Comparison of ENCODE assay signal across 1 cellular context in the genomic region with DNA sequence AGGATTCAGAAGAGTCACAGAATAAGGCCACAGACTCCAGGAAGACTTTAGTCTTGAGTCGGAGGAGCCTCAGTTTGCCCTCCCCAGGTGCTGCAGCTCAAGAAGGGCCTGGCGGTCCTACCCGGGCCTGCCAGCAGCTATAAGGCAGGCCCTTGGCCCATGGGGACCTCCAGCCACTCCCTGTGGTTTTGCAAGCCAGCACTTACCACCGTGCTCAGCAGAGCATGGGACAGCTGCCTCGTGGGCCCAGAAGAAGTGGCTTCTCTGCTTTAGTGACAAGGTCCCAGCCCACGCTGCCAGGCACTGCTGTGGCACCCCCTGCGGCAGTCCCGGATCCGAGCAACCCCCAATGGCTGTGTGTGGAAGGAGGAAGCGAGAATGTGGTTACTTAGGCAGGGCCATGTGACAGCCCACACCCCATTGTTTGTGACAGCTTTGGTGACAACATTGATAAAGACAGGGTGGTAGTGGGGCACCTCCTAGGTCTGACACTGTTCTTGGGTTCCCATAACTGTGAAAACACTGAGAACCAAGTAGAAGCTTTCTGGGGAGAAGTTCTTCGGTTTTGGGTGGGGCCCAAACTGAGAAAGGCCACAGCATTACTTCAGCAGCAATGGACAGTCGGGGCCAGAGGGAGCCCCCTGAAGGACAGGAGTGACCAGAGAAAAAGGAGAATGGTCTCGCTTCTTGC.
TF ChIP-seq lines count a peak whose summit lies in the region.

A gene with protein sequence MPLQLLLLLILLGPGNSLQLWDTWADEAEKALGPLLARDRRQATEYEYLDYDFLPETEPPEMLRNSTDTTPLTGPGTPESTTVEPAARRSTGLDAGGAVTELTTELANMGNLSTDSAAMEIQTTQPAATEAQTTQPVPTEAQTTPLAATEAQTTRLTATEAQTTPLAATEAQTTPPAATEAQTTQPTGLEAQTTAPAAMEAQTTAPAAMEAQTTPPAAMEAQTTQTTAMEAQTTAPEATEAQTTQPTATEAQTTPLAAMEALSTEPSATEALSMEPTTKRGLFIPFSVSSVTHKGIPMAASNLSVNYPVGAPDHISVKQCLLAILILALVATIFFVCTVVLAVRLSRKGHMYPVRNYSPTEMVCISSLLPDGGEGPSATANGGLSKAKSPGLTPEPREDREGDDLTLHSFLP (minus strand): TSS at position 361 of the 691 bp plus-strand sequence. CDS start 9,587 bp downstream, outside the sequence.

TF ChIP-seq in GM23338, 12 proteins besides CTCF, POLR2A, EP300 and RAD21 (continued from another document):
- TF ChIP-seq, protein P1, sequence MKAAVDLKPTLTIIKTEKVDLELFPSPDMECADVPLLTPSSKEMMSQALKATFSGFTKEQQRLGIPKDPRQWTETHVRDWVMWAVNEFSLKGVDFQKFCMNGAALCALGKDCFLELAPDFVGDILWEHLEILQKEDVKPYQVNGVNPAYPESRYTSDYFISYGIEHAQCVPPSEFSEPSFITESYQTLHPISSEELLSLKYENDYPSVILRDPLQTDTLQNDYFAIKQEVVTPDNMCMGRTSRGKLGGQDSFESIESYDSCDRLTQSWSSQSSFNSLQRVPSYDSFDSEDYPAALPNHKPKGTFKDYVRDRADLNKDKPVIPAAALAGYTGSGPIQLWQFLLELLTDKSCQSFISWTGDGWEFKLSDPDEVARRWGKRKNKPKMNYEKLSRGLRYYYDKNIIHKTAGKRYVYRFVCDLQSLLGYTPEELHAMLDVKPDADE (IDR thresholded peaks at IDR 0.05): no peak
- TF ChIP-seq, protein P2, sequence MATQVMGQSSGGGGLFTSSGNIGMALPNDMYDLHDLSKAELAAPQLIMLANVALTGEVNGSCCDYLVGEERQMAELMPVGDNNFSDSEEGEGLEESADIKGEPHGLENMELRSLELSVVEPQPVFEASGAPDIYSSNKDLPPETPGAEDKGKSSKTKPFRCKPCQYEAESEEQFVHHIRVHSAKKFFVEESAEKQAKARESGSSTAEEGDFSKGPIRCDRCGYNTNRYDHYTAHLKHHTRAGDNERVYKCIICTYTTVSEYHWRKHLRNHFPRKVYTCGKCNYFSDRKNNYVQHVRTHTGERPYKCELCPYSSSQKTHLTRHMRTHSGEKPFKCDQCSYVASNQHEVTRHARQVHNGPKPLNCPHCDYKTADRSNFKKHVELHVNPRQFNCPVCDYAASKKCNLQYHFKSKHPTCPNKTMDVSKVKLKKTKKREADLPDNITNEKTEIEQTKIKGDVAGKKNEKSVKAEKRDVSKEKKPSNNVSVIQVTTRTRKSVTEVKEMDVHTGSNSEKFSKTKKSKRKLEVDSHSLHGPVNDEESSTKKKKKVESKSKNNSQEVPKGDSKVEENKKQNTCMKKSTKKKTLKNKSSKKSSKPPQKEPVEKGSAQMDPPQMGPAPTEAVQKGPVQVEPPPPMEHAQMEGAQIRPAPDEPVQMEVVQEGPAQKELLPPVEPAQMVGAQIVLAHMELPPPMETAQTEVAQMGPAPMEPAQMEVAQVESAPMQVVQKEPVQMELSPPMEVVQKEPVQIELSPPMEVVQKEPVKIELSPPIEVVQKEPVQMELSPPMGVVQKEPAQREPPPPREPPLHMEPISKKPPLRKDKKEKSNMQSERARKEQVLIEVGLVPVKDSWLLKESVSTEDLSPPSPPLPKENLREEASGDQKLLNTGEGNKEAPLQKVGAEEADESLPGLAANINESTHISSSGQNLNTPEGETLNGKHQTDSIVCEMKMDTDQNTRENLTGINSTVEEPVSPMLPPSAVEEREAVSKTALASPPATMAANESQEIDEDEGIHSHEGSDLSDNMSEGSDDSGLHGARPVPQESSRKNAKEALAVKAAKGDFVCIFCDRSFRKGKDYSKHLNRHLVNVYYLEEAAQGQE (IDR thresholded peaks at IDR 0.05; ENCODE audit: unreplicated experiment): no peak
- TF ChIP-seq POLR2AphosphoS5 (IDR thresholded peaks at IDR 0.05; ENCODE audit: low read depth): no peak
- no peak for TF ChIP-seq ZNF114 (CRISPR knock-in tag; IDR thresholded peaks at IDR 0.05)
